Comparison of ENCODE assay signal across 10 cellular contexts in genomic region chr15:72365844-72366243, GRCh38. TPM values are rescaled to one million over a fixed set of nuclear protein-coding genes. Genes with fewer than 3 reads are reported as not detected.
A peak's percentile ranks its signal among the peaks of the same experiment; 100 is the strongest.
DNase-seq lines count a peak whose midpoint lies in the region; ATAC-seq and TF ChIP-seq lines count a peak whose summit lies in the region.
"Had no signal": no experiment of that assay in that cellular context is flagged by ENCODE, and none has a peak within 500 bp of the region (broad histone marks: within the 10 kb centered on the region; RNA-seq: fewer than 3 reads in every experiment).

No MANE protein-coding gene starts in this region.

- no peak overlapping the region for H3K4me2 ChIP-seq in mammary epithelial cell (ENCODE audit: insufficient read depth, low read depth, low read length)

- H4K20me1 ChIP-seq in mammary epithelial cell (ENCODE audit: insufficient read depth, low read length): no peaks in the 10 kb centered on the region

- POLR2A ChIA-PET in MCF 10A (lab: Yijun Ruan, JAX) (interaction anchor here (0.7 kb wide), 1 partner anchor 10 kb away, joined by 8 read pairs; the partner anchor contains the start of gene HEXA), T-cell (lab: Charles Lee) (interaction anchor here (0.6 to 0.7 kb wide), 2 partner anchors 15 to 333 kb away, joined by 3 read pairs; no protein-coding TSS in a partner anchor)

- H3K27ac Mint-ChIP-seq in MCF 10A (ENCODE audit: low read depth, unreplicated experiment): peak overlapping the region; percentile 43
- peak overlapping the region; percentile 4 for H3K27ac Mint-ChIP-seq in T-cell
- H3K27ac Mint-ChIP-seq in stimulated activated naive CD8-positive, alpha-beta T cell treated with anti-CD3 and anti-CD28 coated beads, Interleukin-15, Interleukin-2, amounts not matched to agents 100 ng/mL and 50 ng/mL, for 24 hours: peak overlapping the region; percentile 19

- no peak overlapping the region for H3K4me3 Mint-ChIP-seq in MCF 10A (ENCODE audit: unreplicated experiment)
- H3K4me3 Mint-ChIP-seq in T-cell: peak overlapping the region in 1 of 3 donors; percentile 1
- H3K4me3 Mint-ChIP-seq in stimulated activated naive CD8-positive, alpha-beta T cell treated with anti-CD3 and anti-CD28 coated beads, Interleukin-15, Interleukin-2, amounts not matched to agents 100 ng/mL and 50 ng/mL, for 24 hours: no peak overlapping the region

- no peak overlapping the region for H3K9ac ChIP-seq in mammary epithelial cell (ENCODE audit: insufficient read depth, low read length)

- peaks cover 9% of the 10 kb centered on the region for H3K4me1 ChIP-seq in mammary epithelial cell (ENCODE audit: insufficient read depth, low read length)

- H3K9me3 ChIP-seq in mammary epithelial cell (replicated peaks; ENCODE audit: insufficient read depth, low read length): no peaks in the 10 kb centered on the region

- no peak for DNase-seq in MCF 10A (ENCODE audit: unreplicated experiment)
- DNase-seq in mammary epithelial cell: no peak
- peak in 15 of 34 experiments; percentile 4 to 43 (median 11) for DNase-seq in T-cell
- no peak for DNase-seq in NCI-H2196 (lab: John Stamatoyannopoulos, UW; ENCODE audit: unreplicated experiment)
- DNase-seq in putamen (ENCODE audit: low spot score): no peak
- no peak for DNase-seq in ureter (ENCODE audit: low spot score)

- H3K27ac ChIP-seq in mammary epithelial cell (ENCODE audit: insufficient read depth, low read depth, low read length): no peak overlapping the region
- H3K27ac ChIP-seq: C4-2B had no signal

- no TSS peak for BruUV-seq in MCF 10A (replicated peaks; lab: Mats Ljungman, UMichigan)
- no TSS peak for BruUV-seq in mammary epithelial cell (replicated peaks; lab: Mats Ljungman, UMichigan)

- no peak overlapping the region for H3K4me3 ChIP-seq in mammary epithelial cell (replicated peaks in 1 of 3; ENCODE audit: insufficient read depth in 1 of 3, low read depth in 2 of 3, low read length in 3 of 3)

- H2AFZ ChIP-seq in mammary epithelial cell (ENCODE audit: low read depth, low read length): no peak overlapping the region

- 90% methylated on average over 1 of the region's 1 CpG for WGBS in mammary epithelial cell (ENCODE audit: low coverage, missing lambda C conversion rate)

- no peaks in the 10 kb centered on the region for H3K27me3 ChIP-seq in mammary epithelial cell (ENCODE audit: insufficient read depth, low read length)

- CTCF ChIA-PET in MCF 10A (lab: Yijun Ruan, JAX): no interaction called here
- CTCF ChIA-PET in mammary epithelial cell (lab: Charles Lee; ENCODE audit: low non-redundant PET): no interaction called here
- CTCF ChIA-PET in T-cell (lab: Charles Lee): interaction anchor here in 1 of 2 donors (0.6 kb wide), 1 partner anchor 138 kb away, joined by 6 read pairs; no protein-coding TSS in a partner anchor

- H3K27me3 Mint-ChIP-seq in MCF 10A (ENCODE audit: insufficient read depth, unreplicated experiment) (no peaks in the 10 kb centered on the region), T-cell (no peaks in the 10 kb centered on the region)
- no peaks in the 10 kb centered on the region for H3K27me3 Mint-ChIP-seq in stimulated activated naive CD8-positive, alpha-beta T cell treated with anti-CD3 and anti-CD28 coated beads, Interleukin-15, Interleukin-2, amounts not matched to agents 100 ng/mL and 50 ng/mL, for 24 hours

- H3K9me3 Mint-ChIP-seq in MCF 10A (ENCODE audit: unreplicated experiment) (no peaks in the 10 kb centered on the region), T-cell (no peaks in the 10 kb centered on the region)
- no peaks in the 10 kb centered on the region for H3K9me3 Mint-ChIP-seq in stimulated activated naive CD8-positive, alpha-beta T cell treated with anti-CD3 and anti-CD28 coated beads, Interleukin-15, Interleukin-2, amounts not matched to agents 100 ng/mL and 50 ng/mL, for 24 hours

- intact Hi-C loops in MCF 10A (cut with micrococcal nuclease): no loop called here
- intact Hi-C loops in mammary epithelial cell (cut with micrococcal nuclease): no loop called here

- TF ChIP-seq CTCF in MCF 10A (IDR thresholded peaks at IDR 0.05; ENCODE audit: unreplicated experiment) (no peak), mammary epithelial cell (conservative IDR thresholded peaks at IDR 0.05 in 1 of 2, IDR thresholded peaks at IDR 0.05 in 1 of 2; ENCODE audit: extremely low read depth in 1 of 2, insufficient read depth in 1 of 2, low read depth in 1 of 2, low read length in 2 of 2) (no peak)

- ATAC-seq in HG03045 (IDR thresholded peaks at IDR 0.05; ENCODE audit: unreplicated experiment) (peak; percentile 71), T-cell (replicated peaks in 1 of 4) (peak; percentile 70 to 94 (median 82))

- H3K79me2 ChIP-seq in mammary epithelial cell (ENCODE audit: insufficient read depth, low read length): peaks cover 18% of the 10 kb centered on the region

- peaks cover 3% of the 10 kb centered on the region for H3K36me3 ChIP-seq in mammary epithelial cell (ENCODE audit: insufficient read depth, low read length)

- H3K36me3 Mint-ChIP-seq in MCF 10A (ENCODE audit: insufficient read depth, unreplicated experiment): peaks cover 27% of the 10 kb centered on the region
- peaks cover 38% of the 10 kb centered on the region for H3K36me3 Mint-ChIP-seq in T-cell
- peaks cover 23% of the 10 kb centered on the region for H3K36me3 Mint-ChIP-seq in stimulated activated naive CD8-positive, alpha-beta T cell treated with anti-CD3 and anti-CD28 coated beads, Interleukin-15, Interleukin-2, amounts not matched to agents 100 ng/mL and 50 ng/mL, for 24 hours (ENCODE audit: low read depth)

- peaks cover 5% of the 10 kb centered on the region for H3K4me1 Mint-ChIP-seq in MCF 10A (ENCODE audit: insufficient read depth, unreplicated experiment)
- peaks cover 45 to 55% (median 50%) of the 10 kb centered on the region in 3 donors for H3K4me1 Mint-ChIP-seq in T-cell
- peaks cover 47% of the 10 kb centered on the region for H3K4me1 Mint-ChIP-seq in stimulated activated naive CD8-positive, alpha-beta T cell treated with anti-CD3 and anti-CD28 coated beads, Interleukin-15, Interleukin-2, amounts not matched to agents 100 ng/mL and 50 ng/mL, for 24 hours (ENCODE audit: low read depth)

- in situ Hi-C loops in mammary epithelial cell (cut with MboI; ENCODE audit: low sequenced_read_pairs in 2 of 2): no loop called here

- dilution Hi-C loops in mammary epithelial cell (cut with HindIII; ENCODE audit: low sequenced_read_pairs): no loop called here

RNA-seq across cellular contexts. Expression of gene HEXA, which starts 10.0 kb away (rescaled TPM):
- total RNA-seq in MCF 10A (2022) (87.5 and 110 TPM in 2 replicates), mammary epithelial cell (10 to 100 TPM; 74.7 to 76.2 TPM), T-cell (100 to 1,000 TPM in 1 of 5 donors, 10 to 100 TPM in 4; 78.2 to 101 (median 88.4) TPM), ureter (107 TPM)
- 65.8 TPM for polyA plus RNA-seq in mammary epithelial cell
- polyA minus RNA-seq in mammary epithelial cell: 54.1 TPM

RNA-seq across cellular contexts. Expression of gene TMEM202, which starts 32.3 kb away (rescaled TPM):
- total RNA-seq in MCF 10A (2022) (not detected in 2 replicates), mammary epithelial cell (not detected), T-cell (not detected), ureter (not detected)
- not detected for polyA plus RNA-seq in mammary epithelial cell
- polyA minus RNA-seq in mammary epithelial cell: not detected
- total RNA-seq: kidney epithelial cell had no signal

RNA-seq across cellular contexts. Expression of gene CELF6, which starts 45.9 kb away (rescaled TPM):
- 0.26 and 0.91 TPM in 2 replicates for total RNA-seq in MCF 10A (2022)
- under 1 TPM; 0.14 to 0.17 TPM for total RNA-seq in mammary epithelial cell
- polyA plus RNA-seq in mammary epithelial cell: 0.02 TPM
- polyA minus RNA-seq in mammary epithelial cell: not detected
- 1 to 10 TPM; 1.8 to 5.6 (median 3.0) TPM for total RNA-seq in T-cell
- total RNA-seq in ureter: 3.4 TPM
